Comparison of ENCODE assay signal across 22 cellular contexts in the genomic region with DNA sequence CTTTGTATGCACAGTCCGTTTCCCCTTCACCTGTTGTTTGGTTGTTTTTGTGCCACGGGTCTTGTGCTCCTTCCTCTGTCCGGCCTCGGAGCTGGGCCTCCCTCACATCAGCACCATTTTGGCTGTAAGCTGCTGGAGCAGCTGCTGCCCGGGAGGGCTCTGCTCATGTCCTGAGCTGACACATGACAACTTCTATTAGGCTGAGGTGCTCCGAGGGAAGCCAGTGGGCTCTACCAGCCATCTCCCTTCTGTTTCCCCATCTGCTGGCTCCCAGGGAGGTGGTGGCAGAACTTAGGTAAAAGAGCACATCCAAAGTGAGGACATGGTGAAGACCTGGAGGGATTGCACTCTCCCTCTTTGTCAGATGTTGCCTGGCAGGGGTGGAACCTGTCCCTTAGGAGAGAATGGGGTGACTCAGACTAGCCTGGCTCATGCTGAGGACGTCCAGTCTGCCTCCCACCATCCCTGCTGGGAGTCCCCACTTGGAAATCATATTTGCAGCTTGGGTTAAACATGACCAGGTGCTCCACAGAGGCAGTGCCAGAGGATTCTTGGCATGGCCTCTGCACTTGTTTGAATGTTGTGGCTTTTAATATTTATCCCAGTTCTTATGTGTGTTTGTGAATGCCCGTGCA. TPM values are rescaled to one million over a fixed set of nuclear protein-coding genes. Genes with fewer than 3 reads are reported as not detected.
"Had no signal": no experiment of that assay in that cellular context is flagged by ENCODE, and none has a peak within 500 bp of the region (broad histone marks: within the 10 kb centered on the region; RNA-seq: fewer than 3 reads in every experiment).

No MANE protein-coding gene starts in this region.

- H3K9me3 Mint-ChIP-seq: activated T-helper 1 cell treated with anti-CD3 and anti-CD28 coated beads, Interleukin-12 subunit alpha, Interleukin-12 subunit beta, Interleukin-2, Interleukin-4 antibody, amounts not matched to agents 30 ng/mL and 10 ng/mL and 1 ng/mL, durations not matched to agents 14 hours and 24 hours and 36 hours; stimulated activated effector memory CD8-positive, alpha-beta T cell treated with anti-CD3 and anti-CD28 coated beads, Interleukin-12 subunit alpha, Interleukin-12 subunit beta, amount 100 ng/mL, for 72 hours had no signal

- H3K9ac ChIP-seq: parathyroid adenoma had no signal

- H3K4me3 Mint-ChIP-seq: activated naive CD8-positive, alpha-beta T cell treated with anti-CD3 and anti-CD28 coated beads, Interleukin-2, amount 10 ng/mL, durations not matched to agents 7 days and 5 days; activated T-helper 1 cell treated with anti-CD3 and anti-CD28 coated beads, Interleukin-12 subunit alpha, Interleukin-12 subunit beta, Interleukin-2, Interleukin-4 antibody, amounts not matched to agents 30 ng/mL and 10 ng/mL and 1 ng/mL, durations not matched to agents 14 hours and 24 hours and 36 hours; brain; naive thymus-derived CD8-positive, alpha-beta T cell; stimulated activated effector memory CD8-positive, alpha-beta T cell treated with anti-CD3 and anti-CD28 coated beads, Interleukin-12 subunit alpha, Interleukin-12 subunit beta, amount 100 ng/mL, for 72 hours had no signal

- H3K27ac Mint-ChIP-seq: activated naive CD8-positive, alpha-beta T cell treated with anti-CD3 and anti-CD28 coated beads, Interleukin-2, amount 10 ng/mL, durations not matched to agents 7 days and 5 days; activated T-helper 1 cell treated with anti-CD3 and anti-CD28 coated beads, Interleukin-12 subunit alpha, Interleukin-12 subunit beta, Interleukin-2, Interleukin-4 antibody, amounts not matched to agents 30 ng/mL and 10 ng/mL and 1 ng/mL, durations not matched to agents 14 hours and 24 hours and 36 hours; stimulated activated effector memory CD8-positive, alpha-beta T cell treated with anti-CD3 and anti-CD28 coated beads, Interleukin-12 subunit alpha, Interleukin-12 subunit beta, amount 100 ng/mL, for 72 hours had no signal

- H3K36me3 Mint-ChIP-seq: activated naive CD8-positive, alpha-beta T cell treated with anti-CD3 and anti-CD28 coated beads, Interleukin-2, amount 10 ng/mL, durations not matched to agents 7 days and 5 days; brain; naive thymus-derived CD8-positive, alpha-beta T cell; stimulated activated effector memory CD8-positive, alpha-beta T cell treated with anti-CD3 and anti-CD28 coated beads, Interleukin-12 subunit alpha, Interleukin-12 subunit beta, amount 100 ng/mL, for 72 hours had no signal

- H3K27me3 ChIP-seq: gastroesophageal sphincter, heart right ventricle, neutrophil had no signal

- H3K36me3 ChIP-seq: gastroesophageal sphincter, heart right ventricle, neutrophil, thoracic aorta had no signal

- H3K4me3 ChIP-seq: gastroesophageal sphincter, heart right ventricle, thoracic aorta had no signal

- DNase-seq: activated CD4-positive, alpha-beta T cell treated with anti-CD3 and anti-CD28 coated beads, Interleukin-2, amount 50 U/mL, for 1 hour; activated CD4-positive, CD25-positive, alpha-beta regulatory T cell; activated CD8-positive, alpha-beta memory T cell treated with anti-CD3 and anti-CD28 coated beads for 24 hours; activated naive CD8-positive, alpha-beta T cell treated with anti-CD3 and anti-CD28 coated beads, Interleukin-2, amount 10 ng/mL, durations not matched to agents 7 days and 5 days; erythroblast; heart right ventricle; left ventricle myocardium superior; mesenchymal stem cell; naive thymus-derived CD8-positive, alpha-beta T cell; T-helper 2 cell had no signal

- H3K27me3 Mint-ChIP-seq: brain had no signal

- H3K4me1 Mint-ChIP-seq: naive thymus-derived CD8-positive, alpha-beta T cell; stimulated activated effector memory CD8-positive, alpha-beta T cell treated with anti-CD3 and anti-CD28 coated beads, Interleukin-12 subunit alpha, Interleukin-12 subunit beta, amount 100 ng/mL, for 72 hours had no signal

- H3K27ac ChIP-seq: gastroesophageal sphincter, heart right ventricle, neutrophil, parathyroid adenoma, thoracic aorta had no signal

- H3K4me1 ChIP-seq: parathyroid adenoma had no signal

- H3K9me3 ChIP-seq: gastroesophageal sphincter, heart right ventricle, neutrophil, thoracic aorta had no signal

RNA-seq across cellular contexts. Expression of gene TNP1, which starts 49.8 kb away (rescaled TPM):
- total RNA-seq: activated naive CD8-positive, alpha-beta T cell treated with anti-CD3 and anti-CD28 coated beads, Interleukin-2, amount 10 ng/mL, durations not matched to agents 7 days and 5 days; activated T-helper 1 cell treated with anti-CD3 and anti-CD28 coated beads, Interleukin-12 subunit alpha, Interleukin-12 subunit beta, Interleukin-2, Interleukin-4 antibody, amounts not matched to agents 30 ng/mL and 10 ng/mL and 1 ng/mL, durations not matched to agents 14 hours and 24 hours and 36 hours; chondrocyte; dermis microvascular lymphatic vessel endothelial cell; gastroesophageal sphincter; heart right ventricle; kidney epithelial cell; left ventricle myocardium superior; mucosa of gallbladder; naive thymus-derived CD8-positive, alpha-beta T cell; thoracic aorta; ureter had no signal
- polyA plus RNA-seq: heart right ventricle; naive thymus-derived CD8-positive, alpha-beta T cell had no signal
